Comparison of ENCODE assay signal across 8 cellular contexts in genomic region chr2:158457092-158457825, GRCh38. TPM values are rescaled to one million over a fixed set of nuclear protein-coding genes. Genes with fewer than 3 reads are reported as not detected.
DNase-seq lines count a peak whose midpoint lies in the region; ATAC-seq, FAIRE-seq and TF ChIP-seq lines count a peak whose summit lies in the region.

No MANE protein-coding gene starts in this region.

- peak; percentile 12 for DNase-seq in GM04503 (ENCODE audit: low read depth)
- peak; percentile 31 for DNase-seq in H54 (ENCODE audit: insufficient read length, low spot score)
- no peak for DNase-seq in LNCaP clone FGC (ENCODE audit: low read depth)
- DNase-seq in T-helper 9 cell = peak; percentile 42
- peak; percentile 86 for DNase-seq in astrocyte of the hippocampus (ENCODE audit: low read depth, low spot score)
- DNase-seq in gastrocnemius medialis = peak; percentile 16 to 33
- no peak for DNase-seq in GM19240 (ENCODE audit: insufficient read length, low spot score)

- peak overlapping the region; percentile 83 to 96 (median 90) for H3K27ac ChIP-seq in gastrocnemius medialis

- H3K4me1 ChIP-seq in iPS-15b (ENCODE audit: control insufficient read depth, insufficient read depth, low read length) = peaks cover 12% of the 10 kb centered on the region
- H3K4me1 ChIP-seq in gastrocnemius medialis = peaks cover 18 to 24% of the 10 kb centered on the region in 2 donors

- TF ChIP-seq POLR2A in H54 (IDR thresholded peaks at IDR 0.05; ENCODE audit: low read depth, low read length) (no peak), gastrocnemius medialis (IDR thresholded peaks at IDR 0.05) (no peak)

- intact Hi-C loops in gastrocnemius medialis (cut with DNase I; ENCODE audit: low total_unique reads) = loop anchor here (5.0 kb wide), 2 partner anchors 295 to 1160 kb away; partner anchors contain the start of gene BAZ2B

- in situ Hi-C loops in gastrocnemius medialis (cut with MboI; ENCODE audit: low sequenced_read_pairs in 4 of 4) = no loop called here

- H3K4me3 ChIP-seq in LNCaP clone FGC (ENCODE audit: low read depth, low read length) (peak overlapping the region; percentile 80), iPS-15b (ENCODE audit: low read depth, low read length) (peak overlapping the region; percentile 95), gastrocnemius medialis (peak overlapping the region; percentile 79 to 91 (median 80))

- no peak for TF ChIP-seq CTCF in LNCaP clone FGC (IDR thresholded peaks at IDR 0.05; ENCODE audit: control insufficient read depth, extremely low read depth, insufficient read depth)
- no peak for TF ChIP-seq CTCF in gastrocnemius medialis (IDR thresholded peaks at IDR 0.05 in 4 of 5, conservative IDR thresholded peaks at IDR 0.05 in 1 of 5)

- H3K36me3 ChIP-seq in iPS-15b (ENCODE audit: control insufficient read depth, insufficient read depth, low read length) = no peaks in the 10 kb centered on the region
- H3K36me3 ChIP-seq in gastrocnemius medialis = no peaks in the 10 kb centered on the region

- ATAC-seq in gastrocnemius medialis = peak; percentile 56 to 58

- FAIRE-seq in H54 (lab: Jason Lieb, UNC) = no peak

- H3K9ac ChIP-seq in iPS-15b (ENCODE audit: low read depth, low read length) = peak overlapping the region; percentile 75

- no peaks in the 10 kb centered on the region for H3K9me3 ChIP-seq in iPS-15b (ENCODE audit: control insufficient read depth, insufficient read depth, low read length)
- no peaks in the 10 kb centered on the region for H3K9me3 ChIP-seq in gastrocnemius medialis

- H3K27me3 ChIP-seq in iPS-15b (ENCODE audit: control insufficient read depth, insufficient read depth, low read length) (no peaks in the 10 kb centered on the region), gastrocnemius medialis (no peaks in the 10 kb centered on the region)

RNA-seq across cellular contexts. Expression of gene PKP4, which starts 0.5 kb away (rescaled TPM):
- total RNA-seq in gastrocnemius medialis = 10 to 100 TPM; 15.3 to 36.0 (median 25.6) TPM

RNA-seq across cellular contexts. Expression of gene CCDC148, which starts 0.7 kb away (rescaled TPM):
- total RNA-seq in gastrocnemius medialis = under 1 TPM in 1 of 4 donors, not detected in 3; 0.66 TPM

Comparison
In these comparisons a context has a peak if more than half of its experiments do, and no peak if none do; other contexts are left out.
1. DNase-seq: peak in GM04503 (single experiment), H54 (single experiment), T-helper 9 cell (single experiment), astrocyte of the hippocampus (single experiment) and gastrocnemius medialis (2 of 2); none in LNCaP clone FGC (single experiment) and GM19240 (single experiment).
2. Peak in every context shown above with its lines, with median percentiles within 50 percentile points of each other: H3K4me3 ChIP-seq.